In the genomic region with DNA sequence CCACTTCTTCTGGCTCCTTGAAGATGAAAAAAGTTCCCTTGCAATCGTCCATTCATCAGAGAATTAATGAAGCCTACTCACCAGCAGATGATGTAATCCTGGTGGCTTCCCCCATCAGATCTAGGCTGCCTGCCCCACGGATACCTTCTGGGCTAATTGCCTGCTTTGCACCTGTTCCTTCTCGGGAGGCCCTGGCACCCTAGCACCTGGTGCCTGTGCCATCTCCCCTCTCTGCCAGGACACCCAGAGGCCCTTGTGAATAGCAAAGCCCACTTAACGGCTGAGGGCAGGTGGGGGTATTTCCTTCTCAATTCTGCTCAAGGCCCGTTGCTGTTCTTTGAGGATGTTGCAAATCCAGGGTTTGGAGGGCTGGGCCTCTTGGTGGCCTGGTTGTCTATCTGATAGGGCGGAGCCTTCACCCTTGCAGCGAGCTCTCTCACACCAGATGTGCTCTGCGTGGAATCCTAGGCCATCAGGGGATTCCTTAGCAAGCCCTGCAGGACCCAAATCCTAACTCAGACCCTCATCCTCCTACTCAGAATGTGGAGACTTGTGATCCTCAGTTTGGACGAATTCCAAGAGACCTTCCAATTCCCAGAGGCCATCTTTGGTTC, we compare ENCODE assay signal across 8 cellular contexts. TPM values are rescaled to one million over a fixed set of nuclear protein-coding genes. Genes with fewer than 3 reads are reported as not detected.
A peak's percentile ranks its signal among the peaks of the same experiment; 100 is the strongest.
DNase-seq lines count a peak whose midpoint lies in the region; ATAC-seq and TF ChIP-seq lines count a peak whose summit lies in the region.

A gene (minus strand): TSS at position 363 of the 614 bp plus-strand sequence. CDS start 22,360 bp downstream, outside the sequence.

- H3K4me3 ChIP-seq in epithelial cell of esophagus (ENCODE audit: low read length) (no peak within 1 kb of the TSS), transverse colon (no peak within 1 kb of the TSS)

- ATAC-seq in stimulated activated memory B cell treated with anti-CD40 and anti-IgM and Interleukin-4, amounts not matched to agents 10 μg/mL and 1 μg/mL and 100 μg/mL, for 72 hours: no peak
- ATAC-seq in activated CD4-positive, alpha-beta T cell treated with anti-CD3 and anti-CD28 coated beads for 36 hours: no peak

- in situ Hi-C loops in transverse colon (cut with MboI; ENCODE audit: low pct_ligation_motif_present in 1 of 4, low pct_unique_long_range_greater_than_20kb in 1 of 4, low sequenced_read_pairs in 3 of 4): no loop called here

- POLR2A ChIA-PET in activated CD4-positive, alpha-beta T cell treated with anti-CD3 and anti-CD28 coated beads for 36 hours (lab: Charles Lee): no interaction called here

- DNase-seq in HUDEP-2 (lab: John Stamatoyannopoulos, UW; ENCODE audit: unreplicated experiment in 76 of 76) (peak in 71 of 76 experiments; percentile 11 to 88 (median 63)), NCI-H526 (lab: John Stamatoyannopoulos, UW) (peak; percentile 64 to 65), epithelial cell of esophagus (ENCODE audit: low read depth) (peak; percentile 20), transverse colon (no peak), DMS114 treated with DMSO at 0.1 percent for 48 hours (lab: John Stamatoyannopoulos, UW; ENCODE audit: unreplicated experiment) (no peak)
- DNase-seq in activated CD4-positive, alpha-beta T cell treated with anti-CD3 and anti-CD28 coated beads for 36 hours: no peak
- DNase-seq in stimulated activated CD4-positive, alpha-beta T cell treated with anti-CD3 and anti-CD28 coated beads, Interleukin-4, amount 100 ng/mL, for 1 hour: no peak

- intact Hi-C loops in transverse colon (cut with DNase I; ENCODE audit: low total_unique reads): no loop called here
- intact Hi-C loops in activated CD4-positive, alpha-beta T cell treated with anti-CD3 and anti-CD28 coated beads for 36 hours (cut with DNase I, micrococcal nuclease): loop anchor here (2.0 to 10.0 kb wide), 9 partner anchors 155 to 1285 kb away; a partner anchor contains a TSS

- peaks cover 48% of the 10 kb centered on the region for H3K4me1 Mint-ChIP-seq in stimulated activated memory B cell treated with anti-CD40 and anti-IgM and Interleukin-4, amounts not matched to agents 10 μg/mL and 1 μg/mL and 100 μg/mL, for 72 hours
- peaks cover 36% of the 10 kb centered on the region for H3K4me1 Mint-ChIP-seq in activated CD4-positive, alpha-beta T cell treated with anti-CD3 and anti-CD28 coated beads for 36 hours

- peaks cover 9% of the 10 kb centered on the region for H3K27me3 ChIP-seq in transverse colon

- no peaks in the 10 kb centered on the region for H3K36me3 Mint-ChIP-seq in stimulated activated memory B cell treated with anti-CD40 and anti-IgM and Interleukin-4, amounts not matched to agents 10 μg/mL and 1 μg/mL and 100 μg/mL, for 72 hours
- no peaks in the 10 kb centered on the region for H3K36me3 Mint-ChIP-seq in activated CD4-positive, alpha-beta T cell treated with anti-CD3 and anti-CD28 coated beads for 36 hours (ENCODE audit: low read depth)

- no peaks in the 10 kb centered on the region for H3K9me3 Mint-ChIP-seq in stimulated activated memory B cell treated with anti-CD40 and anti-IgM and Interleukin-4, amounts not matched to agents 10 μg/mL and 1 μg/mL and 100 μg/mL, for 72 hours
- H3K9me3 Mint-ChIP-seq in activated CD4-positive, alpha-beta T cell treated with anti-CD3 and anti-CD28 coated beads for 36 hours (ENCODE audit: low read depth): no peaks in the 10 kb centered on the region

- no peaks in the 10 kb centered on the region for H3K9me3 ChIP-seq in transverse colon

- TF ChIP-seq EP300 in transverse colon (IDR thresholded peaks at IDR 0.05; ENCODE audit: low read depth): no peak

- no peak for TF ChIP-seq POLR2A in transverse colon (IDR thresholded peaks at IDR 0.05)

- H3K27ac Mint-ChIP-seq in stimulated activated memory B cell treated with anti-CD40 and anti-IgM and Interleukin-4, amounts not matched to agents 10 μg/mL and 1 μg/mL and 100 μg/mL, for 72 hours: peak within 1 kb of the TSS; percentile 91
- no peak within 1 kb of the TSS for H3K27ac Mint-ChIP-seq in activated CD4-positive, alpha-beta T cell treated with anti-CD3 and anti-CD28 coated beads for 36 hours

- TF ChIP-seq CTCF in epithelial cell of esophagus (IDR thresholded peaks at IDR 0.05; ENCODE audit: insufficient read depth, low read depth, low read length, missing control alignments) (no peak), transverse colon (IDR thresholded peaks at IDR 0.05) (no peak)

- CTCF ChIA-PET in activated CD4-positive, alpha-beta T cell treated with anti-CD3 and anti-CD28 coated beads for 36 hours (lab: Charles Lee): interaction anchor here (0.7 to 1.8 kb wide), 2 partner anchors 11 to 155 kb away, joined by 3 to 6 read pairs; no protein-coding TSS in a partner anchor

- no peak within 1 kb of the TSS for H3K4me3 Mint-ChIP-seq in stimulated activated memory B cell treated with anti-CD40 and anti-IgM and Interleukin-4, amounts not matched to agents 10 μg/mL and 1 μg/mL and 100 μg/mL, for 72 hours
- H3K4me3 Mint-ChIP-seq in activated CD4-positive, alpha-beta T cell treated with anti-CD3 and anti-CD28 coated beads for 36 hours: no peak within 1 kb of the TSS

- H3K36me3 ChIP-seq in transverse colon: no peaks in the 10 kb centered on the region

- 69 to 73% methylated on average over 2 to 9 of the region's 9 CpGs for WGBS in transverse colon (ENCODE audit: low coverage in 1 of 2), 2 donors

- H3K4me1 ChIP-seq in transverse colon: no peaks in the 10 kb centered on the region

- H3K27ac ChIP-seq in transverse colon: no peak within 1 kb of the TSS

- H3K27me3 Mint-ChIP-seq in stimulated activated memory B cell treated with anti-CD40 and anti-IgM and Interleukin-4, amounts not matched to agents 10 μg/mL and 1 μg/mL and 100 μg/mL, for 72 hours: no peaks in the 10 kb centered on the region
- peaks cover 77% of the 10 kb centered on the region for H3K27me3 Mint-ChIP-seq in activated CD4-positive, alpha-beta T cell treated with anti-CD3 and anti-CD28 coated beads for 36 hours

RNA-seq across cellular contexts. Expression of the gene that starts here (rescaled TPM):
- 10 to 100 TPM in 1 of 4 donors, 1 to 10 TPM in 3; 1.4 to 18.0 (median 4.0) TPM for total RNA-seq in transverse colon
- not detected for total RNA-seq in activated CD4-positive, alpha-beta T cell treated with anti-CD3 and anti-CD28 coated beads for 36 hours

Comparison
In these comparisons a context has a peak if more than half of its experiments do, and no peak if none do; other contexts are left out.
1. DNase-seq: peak in HUDEP-2 (71 of 76), NCI-H526 (2 of 2) and epithelial cell of esophagus (single experiment); none in transverse colon (single experiment), activated CD4-positive, alpha-beta T cell treated with anti-CD3 and anti-CD28 coated beads for 36 hours (single experiment), DMS114 treated with DMSO at 0.1 percent for 48 hours (single experiment) and stimulated activated CD4-positive, alpha-beta T cell treated with anti-CD3 and anti-CD28 coated beads, Interleukin-4, amount 100 ng/mL, for 1 hour (single experiment).